9 cellular contexts compared by ENCODE assay signal in the genomic region with DNA sequence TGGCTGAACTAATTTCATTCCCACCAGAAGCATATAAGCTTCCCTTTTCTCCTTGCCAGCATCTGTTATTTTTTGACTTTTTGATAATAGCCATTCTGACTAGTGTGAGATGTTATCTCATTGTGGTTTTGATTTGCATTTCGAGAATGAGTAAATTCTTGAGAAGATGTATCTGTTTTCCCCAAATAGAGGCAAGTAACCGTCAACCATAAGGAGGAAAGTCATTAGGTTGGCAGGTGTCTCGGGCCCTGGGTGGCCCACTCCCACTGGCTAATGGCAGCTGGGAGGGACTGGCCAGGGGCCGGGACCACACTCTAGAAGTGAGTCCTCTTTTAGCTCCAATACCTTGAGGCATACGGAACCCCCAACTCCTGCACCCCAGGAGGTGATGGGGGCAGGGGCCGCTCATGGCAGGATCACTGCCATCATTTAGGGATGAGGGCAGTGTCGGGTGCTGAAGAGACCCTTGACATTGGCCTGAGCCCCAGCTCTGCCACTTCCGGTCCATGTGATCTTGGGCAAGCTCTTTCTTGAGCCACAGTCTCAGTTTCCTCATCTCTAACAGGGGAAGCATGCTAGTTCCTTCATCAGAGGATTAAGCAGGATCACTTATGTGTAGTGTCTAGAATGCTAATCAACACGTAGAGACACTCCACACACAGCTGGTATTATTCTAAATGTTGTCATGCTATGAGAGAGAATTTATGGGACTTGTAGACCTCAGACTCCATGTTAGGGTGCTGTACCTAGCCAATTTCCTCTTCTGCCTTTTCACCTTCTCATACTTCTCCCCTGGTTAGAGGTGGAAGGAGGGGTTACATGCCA. TPM values are rescaled to one million over a fixed set of nuclear protein-coding genes. Genes with fewer than 3 reads are reported as not detected.
DNase-seq lines count a peak whose midpoint lies in the region; ATAC-seq lines count a peak whose summit lies in the region.
"Had no signal": no experiment of that assay in that cellular context is flagged by ENCODE, and none has a peak within 500 bp of the region (broad histone marks: within the 10 kb centered on the region; RNA-seq: fewer than 3 reads in every experiment).

No MANE protein-coding gene starts in this region.

- H3K27ac ChIP-seq in CD4-positive, CD25-positive, alpha-beta regulatory T cell (ENCODE audit: insufficient read depth, low read length, poor library complexity, severe bottlenecking), result no peak overlapping the region

- peaks cover 34% of the 10 kb centered on the region for H3K4me1 ChIP-seq in CD4-positive, CD25-positive, alpha-beta regulatory T cell (ENCODE audit: control insufficient read depth, insufficient read depth, low read length, poor library complexity, severe bottlenecking)

- peak overlapping the region; percentile 51 to 85 (median 79) for H3K27ac Mint-ChIP-seq in CD4-positive, CD25-positive, alpha-beta regulatory T cell

- H3K27me3 Mint-ChIP-seq in CD4-positive, CD25-positive, alpha-beta regulatory T cell, result no peaks in the 10 kb centered on the region
- peaks cover 2% of the 10 kb centered on the region for H3K27me3 Mint-ChIP-seq in activated T-cell treated with anti-CD3 and anti-CD28 coated beads, Interleukin-2, amount 50 U/mL, for 4 hours (ENCODE audit: low read depth)

- H3K27me3 ChIP-seq in CD4-positive, CD25-positive, alpha-beta regulatory T cell (ENCODE audit: control insufficient read depth, insufficient read depth, low read length), result no peaks in the 10 kb centered on the region

- no peaks in the 10 kb centered on the region for H3K9me3 Mint-ChIP-seq in CD4-positive, CD25-positive, alpha-beta regulatory T cell
- no peaks in the 10 kb centered on the region for H3K9me3 Mint-ChIP-seq in activated T-cell treated with anti-CD3 and anti-CD28 coated beads, Interleukin-2, amount 50 U/mL, for 4 hours

- ATAC-seq in CD4-positive, CD25-positive, alpha-beta regulatory T cell (ENCODE audit: low read depth in 2 of 2), result peak; percentile 42 to 65
- ATAC-seq in GM19395 (IDR thresholded peaks at IDR 0.05; ENCODE audit: unreplicated experiment) (peak; percentile 64), HG03342 (IDR thresholded peaks at IDR 0.05; ENCODE audit: unreplicated experiment) (peak; percentile 65)
- peak; percentile 86 to 87 for ATAC-seq in activated T-cell treated with anti-CD3 and anti-CD28 coated beads, Interleukin-2, amount 50 U/mL, for 4 hours

- peak in 2 of 3 donors; percentile 24 to 81 for DNase-seq in CD4-positive, CD25-positive, alpha-beta regulatory T cell
- DNase-seq in activated T-cell treated with anti-CD3 and anti-CD28 coated beads, Interleukin-2, amount 50 U/mL, for 4 hours, result no peak
- DNase-seq in amygdala (lab: John Stamatoyannopoulos, UW), result no peak
- DNase-seq in CD1c-positive myeloid dendritic cell (ENCODE audit: extremely low spot score), result no peak
- DNase-seq in NCI-H748 treated with DMSO at 0.1 percent for 48 hours (lab: John Stamatoyannopoulos, UW), result no peak
- DNase-seq in hippocampal formation (lab: John Stamatoyannopoulos, UW), result no peak

- H3K9me3 ChIP-seq in CD4-positive, CD25-positive, alpha-beta regulatory T cell (ENCODE audit: control insufficient read depth in 2 of 2, low read length in 2 of 2), result no peaks in the 10 kb centered on the region

- H3K4me3 ChIP-seq in CD4-positive, CD25-positive, alpha-beta regulatory T cell (ENCODE audit: low read depth, low read length), result peak overlapping the region; percentile 54
- H3K4me3 ChIP-seq: lung had no signal

- H3K4me1 Mint-ChIP-seq in CD4-positive, CD25-positive, alpha-beta regulatory T cell, result peaks cover 14 to 56% (median 38%) of the 10 kb centered on the region in 4 donors
- peaks cover 69% of the 10 kb centered on the region for H3K4me1 Mint-ChIP-seq in activated T-cell treated with anti-CD3 and anti-CD28 coated beads, Interleukin-2, amount 50 U/mL, for 4 hours (ENCODE audit: low read depth)

- H3K36me3 Mint-ChIP-seq in CD4-positive, CD25-positive, alpha-beta regulatory T cell, result peaks cover 10% of the 10 kb centered on the region
- no peaks in the 10 kb centered on the region for H3K36me3 Mint-ChIP-seq in activated T-cell treated with anti-CD3 and anti-CD28 coated beads, Interleukin-2, amount 50 U/mL, for 4 hours (ENCODE audit: insufficient read depth)

- peak overlapping the region; percentile 17 to 54 (median 48) for H3K4me3 Mint-ChIP-seq in CD4-positive, CD25-positive, alpha-beta regulatory T cell
- H3K4me3 Mint-ChIP-seq in activated T-cell treated with anti-CD3 and anti-CD28 coated beads, Interleukin-2, amount 50 U/mL, for 4 hours, result no peak overlapping the region

- no peaks in the 10 kb centered on the region for H3K36me3 ChIP-seq in CD4-positive, CD25-positive, alpha-beta regulatory T cell (ENCODE audit: control insufficient read depth, insufficient read depth, low read length)

RNA-seq across cellular contexts. Expression of a gene that starts 44.3 kb away (rescaled TPM):
- total RNA-seq in CD4-positive, CD25-positive, alpha-beta regulatory T cell, result 0.81 TPM
- 1 to 10 TPM in 1 of 4 donors, under 1 TPM in 3; 0.19 to 1.7 (median 0.51) TPM for polyA plus RNA-seq in CD4-positive, CD25-positive, alpha-beta regulatory T cell
- total RNA-seq in activated T-cell treated with anti-CD3 and anti-CD28 coated beads, Interleukin-2, amount 50 U/mL, for 4 hours, result under 1 TPM; 0.55 to 0.87 (median 0.56) TPM

Comparison
In these comparisons a context has a peak if more than half of its experiments do, and no peak if none do; other contexts are left out.
1. DNase-seq: peak in CD4-positive, CD25-positive, alpha-beta regulatory T cell (2 of 3); none in activated T-cell treated with anti-CD3 and anti-CD28 coated beads, Interleukin-2, amount 50 U/mL, for 4 hours (single experiment), amygdala (0 of 56), CD1c-positive myeloid dendritic cell (single experiment), NCI-H748 treated with DMSO at 0.1 percent for 48 hours (single experiment) and hippocampal formation (0 of 2).
2. Peak in every context shown above with its lines, with median percentiles within 50 percentile points of each other: ATAC-seq.